17 cellular contexts compared by ENCODE assay signal in genomic region chr7:103811315-103811714, GRCh38.
DNase-seq lines count a peak whose midpoint lies in the region; ATAC-seq and TF ChIP-seq lines count a peak whose summit lies in the region.
"Had no signal": no experiment of that assay in that cellular context is flagged by ENCODE, and none has a peak within 500 bp of the region (broad histone marks: within the 10 kb centered on the region; RNA-seq: fewer than 3 reads in every experiment).

No MANE protein-coding gene starts in this region.

- ATAC-seq in naive thymus-derived CD4-positive, alpha-beta T cell, result no peak
- ATAC-seq in HG03520 (IDR thresholded peaks at IDR 0.05; ENCODE audit: unreplicated experiment), result no peak

- peak overlapping the region; percentile 42 for H3K4me3 ChIP-seq in naive thymus-derived CD4-positive, alpha-beta T cell (ENCODE audit: low read length)
- H3K4me3 ChIP-seq: SJCRH30 had no signal

- peak overlapping the region in 7 of 10 donors; percentile 49 to 78 (median 72) for H3K4me3 Mint-ChIP-seq in naive thymus-derived CD4-positive, alpha-beta T cell
- H3K4me3 Mint-ChIP-seq in chondrocyte (ENCODE audit: unreplicated experiment), result no peak overlapping the region
- H3K4me3 Mint-ChIP-seq: B cell had no signal

- POLR2A ChIA-PET in naive thymus-derived CD4-positive, alpha-beta T cell (lab: Charles Lee), result no interaction called here

- peaks cover 0 to 15% of the 10 kb centered on the region in 2 donors for H3K4me1 ChIP-seq in naive thymus-derived CD4-positive, alpha-beta T cell (ENCODE audit: control insufficient read depth in 2 of 2, insufficient read depth in 2 of 2, low read length in 2 of 2)
- H3K4me1 ChIP-seq: SJCRH30 had no signal

- H3K4me1 Mint-ChIP-seq in naive thymus-derived CD4-positive, alpha-beta T cell, result peaks cover 7 to 37% (median 35%) of the 10 kb centered on the region in 7 donors
- no peaks in the 10 kb centered on the region for H3K4me1 Mint-ChIP-seq in chondrocyte (ENCODE audit: low read depth)

- TF ChIP-seq CTCF in chondrocyte (IDR thresholded peaks at IDR 0.05), result no peak

- CTCF ChIA-PET in naive thymus-derived CD4-positive, alpha-beta T cell (lab: Charles Lee), result no interaction called here

- H3K9me3 ChIP-seq in naive thymus-derived CD4-positive, alpha-beta T cell (ENCODE audit: control insufficient read depth in 2 of 3, low read length in 3 of 3), result no peaks in the 10 kb centered on the region
- H3K9me3 ChIP-seq: SJCRH30 had no signal

- H3K27ac Mint-ChIP-seq in naive thymus-derived CD4-positive, alpha-beta T cell, result peak overlapping the region in 4 of 9 donors; percentile 11 to 71 (median 59)
- no peak overlapping the region for H3K27ac Mint-ChIP-seq in chondrocyte (ENCODE audit: unreplicated experiment)
- H3K27ac Mint-ChIP-seq: B cell had no signal

- H3K27me3 ChIP-seq in naive thymus-derived CD4-positive, alpha-beta T cell (ENCODE audit: control insufficient read depth in 2 of 2, insufficient read depth in 2 of 2, low read length in 2 of 2), result no peaks in the 10 kb centered on the region
- H3K27me3 ChIP-seq: SJCRH30 had no signal

- intact Hi-C loops in naive thymus-derived CD4-positive, alpha-beta T cell (cut with micrococcal nuclease), result no loop called here

- no peaks in the 10 kb centered on the region for H3K36me3 ChIP-seq in naive thymus-derived CD4-positive, alpha-beta T cell (ENCODE audit: control insufficient read depth in 2 of 3, insufficient read depth in 3 of 3, low read length in 3 of 3)
- H3K36me3 ChIP-seq: SJCRH30 had no signal

- H3K9me3 Mint-ChIP-seq in naive thymus-derived CD4-positive, alpha-beta T cell, result peaks cover 0 to 5% (median 0%) of the 10 kb centered on the region in 11 donors
- no peaks in the 10 kb centered on the region for H3K9me3 Mint-ChIP-seq in chondrocyte (ENCODE audit: low read depth)

- DNase-seq in DMS 273 (lab: John Stamatoyannopoulos, UW; ENCODE audit: unreplicated experiment) (peak; percentile 33), DMS 273 treated with DMSO at 0.1 percent for 48 hours (lab: John Stamatoyannopoulos, UW) (no peak), NCI-H526 (lab: John Stamatoyannopoulos, UW) (peak; percentile 4 to 19), cerebellar cortex (ENCODE audit: low spot score) (peak; percentile 41), amygdala (lab: John Stamatoyannopoulos, UW) (no peak), chondrocyte (ENCODE audit: low spot score) (no peak)
- no peak for DNase-seq in naive thymus-derived CD4-positive, alpha-beta T cell
- DNase-seq: KBM-7, NCI-H1105, NCI-H1694 treated with DMSO at 0.1 percent for 48 hours, NCI-H2107, NCI-H510A, SJCRH30 had no signal

- no peak overlapping the region for H3K27ac ChIP-seq in naive thymus-derived CD4-positive, alpha-beta T cell (ENCODE audit: low read depth, low read length)
- H3K27ac ChIP-seq: 22Rv1, SJCRH30 had no signal

- H3K36me3 Mint-ChIP-seq in naive thymus-derived CD4-positive, alpha-beta T cell, result no peaks in the 10 kb centered on the region
- no peaks in the 10 kb centered on the region for H3K36me3 Mint-ChIP-seq in chondrocyte (ENCODE audit: low read depth)
- H3K36me3 Mint-ChIP-seq: CD4-positive, CD25-positive, alpha-beta regulatory T cell had no signal

- peaks cover 0 to 4% (median 0%) of the 10 kb centered on the region in 5 donors for H3K27me3 Mint-ChIP-seq in naive thymus-derived CD4-positive, alpha-beta T cell
- H3K27me3 Mint-ChIP-seq in chondrocyte (ENCODE audit: low read depth), result peaks cover 4% of the 10 kb centered on the region
- H3K27me3 Mint-ChIP-seq: B cell had no signal

Comparison
In these comparisons a context has a peak if more than half of its experiments do, and no peak if none do; other contexts are left out.
1. DNase-seq: peak in DMS 273 (single experiment), NCI-H526 (2 of 2) and cerebellar cortex (single experiment); none in DMS 273 treated with DMSO at 0.1 percent for 48 hours (single experiment), naive thymus-derived CD4-positive, alpha-beta T cell (0 of 9), amygdala (0 of 56) and chondrocyte (single experiment).